ENCODE assay signal across 8 cellular contexts in the genomic region with DNA sequence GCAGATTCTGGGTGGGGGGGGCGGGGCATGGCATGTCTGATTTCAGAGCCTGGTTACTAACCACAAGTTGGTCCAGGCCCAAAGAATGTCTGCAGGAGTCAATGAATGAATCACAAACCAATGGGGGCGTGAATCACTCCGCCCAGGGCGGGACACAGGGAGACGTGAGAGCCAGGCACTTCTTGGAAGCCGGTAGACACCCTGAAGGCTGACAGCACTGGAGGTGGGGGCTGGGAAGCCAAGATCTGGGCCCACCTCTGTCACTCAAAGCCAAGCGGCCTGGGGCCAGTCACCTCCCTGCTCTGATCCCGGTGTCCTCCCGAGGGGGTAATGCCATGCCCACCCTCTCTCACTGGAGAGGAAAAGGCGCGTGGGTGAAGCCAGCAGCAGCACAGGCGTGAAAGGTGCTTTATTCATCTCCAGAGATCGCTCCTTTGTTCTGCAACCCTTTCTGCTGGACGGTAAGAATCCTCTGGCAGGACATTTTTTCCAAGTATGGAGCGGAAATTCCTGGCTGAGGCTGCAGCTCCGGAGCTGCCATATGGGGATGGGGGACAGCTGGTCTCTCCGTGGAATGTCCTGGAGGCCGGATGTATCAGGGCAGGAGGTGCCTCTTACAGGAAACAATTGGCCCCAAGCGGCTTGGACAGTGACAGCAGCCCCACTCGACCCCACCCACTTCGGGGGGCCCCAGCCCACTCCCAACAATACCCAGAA.
DNase-seq lines count a peak whose midpoint lies in the region; ATAC-seq and TF ChIP-seq lines count a peak whose summit lies in the region.

No MANE protein-coding gene starts in this region.

- TF ChIP-seq CTCF in choroid plexus epithelial cell (conservative IDR thresholded peaks at IDR 0.05; ENCODE audit: low read depth, low read length), result no peak

- no peak overlapping the region for H3K9ac ChIP-seq in HUES64 (ENCODE audit: low read depth, low read length)

- H3K27ac ChIP-seq in ACC112 (ENCODE audit: low read depth, low read length) (peak overlapping the region; percentile 46), HUES64 (ENCODE audit: low read depth, low read length) (peak overlapping the region; percentile 69; the same call in 1 of the 2 replicates), mesodermal cell (ENCODE audit: low read depth, low read length, severe bottlenecking) (peak overlapping the region; percentile 95)

- H3K9me3 ChIP-seq in HUES64 (ENCODE audit: insufficient read depth, low read depth, low read length) (no peaks in the 10 kb centered on the region), mesodermal cell (ENCODE audit: control insufficient read depth, low read length) (no peaks in the 10 kb centered on the region)

- H3K4me1 ChIP-seq in ACC112 (ENCODE audit: control insufficient read depth, insufficient read depth, low read length, unreplicated experiment), result peaks cover 31% of the 10 kb centered on the region
- peaks cover 29% of the 10 kb centered on the region for H3K4me1 ChIP-seq in HUES64 (ENCODE audit: insufficient read depth, low read length)
- peaks cover 43% of the 10 kb centered on the region for H3K4me1 ChIP-seq in mesodermal cell (ENCODE audit: control insufficient read depth, insufficient read depth, low read length, poor library complexity, severe bottlenecking)

- DNase-seq in choroid plexus epithelial cell (ENCODE audit: low read depth), result peak; percentile 98
- DNase-seq in NCI-H748 (lab: John Stamatoyannopoulos, UW; ENCODE audit: unreplicated experiment), result no peak
- DNase-seq in occipital lobe (lab: John Stamatoyannopoulos, UW), result no peak
- DNase-seq in DMS79 treated with DMSO at 0.1 percent for 48 hours (lab: John Stamatoyannopoulos, UW), result no peak

- ATAC-seq in HG03039 (IDR thresholded peaks at IDR 0.05; ENCODE audit: unreplicated experiment), result no peak

- H3K27me3 ChIP-seq in ACC112 (ENCODE audit: insufficient read depth, low read length) (no peaks in the 10 kb centered on the region), HUES64 (ENCODE audit: insufficient read depth, low read length) (no peaks in the 10 kb centered on the region)

- no peak overlapping the region for H2AFZ ChIP-seq in ACC112 (ENCODE audit: low read length, unreplicated experiment)

- WGBS in HUES64, result 42% methylated on average over 21 of the region's 21 CpGs
- 38 to 39% methylated on average over 17 to 20 of the region's 21 CpGs for WGBS in mesodermal cell (ENCODE audit: insufficient coverage in 2 of 2), 2 experiments

- H3K79me2 ChIP-seq in ACC112 (ENCODE audit: control insufficient read depth, insufficient read depth, low read length, unreplicated experiment), result no peaks in the 10 kb centered on the region

- H3K36me3 ChIP-seq in ACC112 (ENCODE audit: insufficient read depth, low read length) (no peaks in the 10 kb centered on the region; the same call in 1 of the 2 replicates), HUES64 (ENCODE audit: insufficient read depth, low read length) (no peaks in the 10 kb centered on the region), mesodermal cell (ENCODE audit: control insufficient read depth, insufficient read depth, low read length) (peaks cover 58% of the 10 kb centered on the region)

- H3K4me3 ChIP-seq in ACC112 (ENCODE audit: low read depth, low read length) (peak overlapping the region; percentile 47), HUES64 (ENCODE audit: low read length) (no peak overlapping the region), choroid plexus epithelial cell (ENCODE audit: low read depth, low read length) (peak overlapping the region; percentile 44), mesodermal cell (ENCODE audit: extremely low read depth, insufficient read depth, low read length, poor library complexity, severe bottlenecking) (no peak overlapping the region)

Comparison
In these comparisons a context has a peak if more than half of its experiments do, and no peak if none do; other contexts are left out.
1. H3K4me3 ChIP-seq: peak in ACC112 (single experiment) and choroid plexus epithelial cell (single experiment); none in HUES64 (single experiment) and mesodermal cell (single experiment).
2. Peak in every context shown above with its lines, with median percentiles within 50 percentile points of each other: H3K27ac ChIP-seq.